In genomic region chr4:24471623-24472510, GRCh38 we compare ENCODE assay signal across 8 cellular contexts.
DNase-seq lines count a peak whose midpoint lies in the region; ATAC-seq, FAIRE-seq and TF ChIP-seq lines count a peak whose summit lies in the region.

No MANE protein-coding gene starts in this region.

- peak overlapping the region; percentile 85 for H3K4me2 ChIP-seq in osteoblast (ENCODE audit: insufficient read depth, low read length)

- H3K4me1 ChIP-seq in osteoblast (ENCODE audit: insufficient read depth, low read length) = peaks cover 16% of the 10 kb centered on the region

- peaks cover 31% of the 10 kb centered on the region for H3K27me3 ChIP-seq in osteoblast (ENCODE audit: insufficient read depth, low read length)

- H3K9me3 ChIP-seq in osteoblast (ENCODE audit: low read depth, low read length) = no peaks in the 10 kb centered on the region

- H3K4me3 ChIP-seq in fibroblast of pulmonary artery (replicated peaks; ENCODE audit: low read depth, low read length) (peak overlapping the region; percentile 61), osteoblast (ENCODE audit: insufficient read depth, low read length) (peak overlapping the region; percentile 77)

- ATAC-seq in HG02885 (IDR thresholded peaks at IDR 0.05; ENCODE audit: poor library complexity, unreplicated experiment) (no peak), GM19463 (IDR thresholded peaks at IDR 0.05; ENCODE audit: unreplicated experiment) (no peak)

- no peaks in the 10 kb centered on the region for H3K79me2 ChIP-seq in osteoblast (ENCODE audit: insufficient read depth, low read length)

- TF ChIP-seq CTCF in fibroblast of pulmonary artery (IDR thresholded peaks at IDR 0.05; ENCODE audit: low read length, missing control alignments) (no peak), osteoblast (IDR thresholded peaks at IDR 0.05; ENCODE audit: extremely low read depth, low read depth, low read length) (no peak)

- FAIRE-seq in GM19239 (lab: Jason Lieb, UNC) = no peak

- DNase-seq in activated T-cell treated with anti-CD3 and anti-CD28 coated beads, Interleukin-2, amount 50 U/mL, for 1 hour = peak; percentile 23
- DNase-seq in activated T-cell treated with anti-CD3 and anti-CD28 coated beads for 4 hours (no peak), fibroblast of pulmonary artery (ENCODE audit: low read depth) (no peak), osteoblast (ENCODE audit: insufficient read length, low spot score, missing footprints) (peak; percentile 75), GM19239 (ENCODE audit: insufficient read length, low spot score) (no peak)
- DNase-seq in activated CD4-positive, alpha-beta T cell treated with anti-CD3 and anti-CD28 coated beads, Interleukin-2, amount 50 U/mL, for 48 hours = peak; percentile 11 to 21

- no peak overlapping the region for H2AFZ ChIP-seq in osteoblast (ENCODE audit: low read length)

- no peak overlapping the region for H3K27ac ChIP-seq in osteoblast (ENCODE audit: low read depth, low read length)

- no peaks in the 10 kb centered on the region for H3K36me3 ChIP-seq in osteoblast (ENCODE audit: insufficient read depth, low read length)

- no peaks in the 10 kb centered on the region for H4K20me1 ChIP-seq in osteoblast (ENCODE audit: insufficient read depth, low read length)

Comparison
In these comparisons a context has a peak if more than half of its experiments do, and no peak if none do; other contexts are left out.
1. DNase-seq: peak in activated T-cell treated with anti-CD3 and anti-CD28 coated beads, Interleukin-2, amount 50 U/mL, for 1 hour (single experiment), activated CD4-positive, alpha-beta T cell treated with anti-CD3 and anti-CD28 coated beads, Interleukin-2, amount 50 U/mL, for 48 hours (2 of 2) and osteoblast (single experiment); none in activated T-cell treated with anti-CD3 and anti-CD28 coated beads for 4 hours (single experiment), fibroblast of pulmonary artery (single experiment) and GM19239 (single experiment).